Comparison of ENCODE assay signal across 35 cellular contexts in genomic region chr2:179081954-179082353, GRCh38. TPM values are rescaled to one million over a fixed set of nuclear protein-coding genes. Genes with fewer than 3 reads are reported as not detected.
"Had no signal": no experiment of that assay in that cellular context is flagged by ENCODE, and none has a peak within 500 bp of the region (broad histone marks: within the 10 kb centered on the region; RNA-seq: fewer than 3 reads in every experiment).

No MANE protein-coding gene starts in this region.

- H3K9me3 ChIP-seq: MG63 had no signal

- DNase-seq: Karpas-422, Kasumi-1, MG63, MM.1S, MV-4-11, NCI-H1048, NCI-H1092, NCI-H1092 treated with DMSO at 0.1 percent for 48 hours, NCI-H1105, NCI-H1105 treated with DMSO at 0.1 percent for 48 hours, NCI-H1417, NCI-H1417 treated with DMSO at 0.1 percent for 48 hours, NCI-H1436, NCI-H1436 treated with DMSO at 0.1 percent for 48 hours, NCI-H146, NCI-H1694, NCI-H1694 treated with DMSO at 0.1 percent for 48 hours, NCI-H187, NCI-H187 treated with DMSO at 0.1 percent for 48 hours, NCI-H1930, NCI-H2029, NCI-H2029 treated with DMSO at 0.1 percent for 48 hours, NCI-H2081, NCI-H2081 treated with DMSO at 0.1 percent for 48 hours, NCI-H2107, NCI-H2171, NCI-H2171 treated with DMSO at 0.1 percent for 48 hours, NCI-H2227 treated with DMSO at 0.1 percent for 48 hours, NCI-H226, NCI-H345, NCI-H446, NCI-H446 treated with DMSO at 0.1 percent for 48 hours, NCI-H510A, NCI-H510A treated with DMSO at 0.1 percent for 48 hours had no signal

- H3K27me3 ChIP-seq: MG63 had no signal

- H3K36me3 ChIP-seq: MG63 had no signal

- H3K4me3 ChIP-seq: MG63 had no signal

RNA-seq across cellular contexts. Expression of gene CCDC141, which starts 32.0 kb away (rescaled TPM):
- total RNA-seq: MCF 10A had no signal
